In genomic region chr6:166556871-166557322, GRCh38 we compare ENCODE assay signal across 8 cellular contexts. TPM values are rescaled to one million over a fixed set of nuclear protein-coding genes. Genes with fewer than 3 reads are reported as not detected.
DNase-seq lines count a peak whose midpoint lies in the region; ATAC-seq and TF ChIP-seq lines count a peak whose summit lies in the region.

No MANE protein-coding gene starts in this region.

- H3K27ac Mint-ChIP-seq in activated B cell treated with CpG ODN at 0.5 μM for 24 hours = no peak overlapping the region

- intact Hi-C loops in activated B cell treated with CpG ODN at 0.5 μM for 24 hours (cut with micrococcal nuclease) (no loop called here), Right ventricle myocardium superior (cut with DNase I) (no loop called here), sciatic nerve (cut with DNase I) (no loop called here)

- H3K4me1 Mint-ChIP-seq in activated B cell treated with CpG ODN at 0.5 μM for 24 hours = peaks cover 3% of the 10 kb centered on the region

- peak; percentile 52 for DNase-seq in AG09319 (ENCODE audit: extremely low read depth, low read depth)
- DNase-seq in HS-27A (ENCODE audit: low read depth) = peak; percentile 98
- DNase-seq in activated B cell treated with CpG ODN at 0.5 μM for 24 hours = no peak
- DNase-seq in Right ventricle myocardium superior = peak; percentile 90
- peak; percentile 84 for DNase-seq in sciatic nerve (ENCODE audit: low spot score)
- DNase-seq in NCI-H524 treated with DMSO at 0.1 percent for 48 hours (lab: John Stamatoyannopoulos, UW) = no peak

- H3K4me3 Mint-ChIP-seq in activated B cell treated with CpG ODN at 0.5 μM for 24 hours = no peak overlapping the region

- no peak for TF ChIP-seq CTCF in AG09319 (IDR thresholded peaks at IDR 0.05; ENCODE audit: low read depth, low read length)
- TF ChIP-seq CTCF in activated B cell treated with CpG ODN at 0.5 μM for 24 hours (IDR thresholded peaks at IDR 0.05) = no peak

- CTCF ChIA-PET in activated B cell treated with CpG ODN at 0.5 μM for 24 hours (lab: Charles Lee) = no interaction called here

- peaks cover 11% of the 10 kb centered on the region for H3K9me3 Mint-ChIP-seq in activated B cell treated with CpG ODN at 0.5 μM for 24 hours

- peak; percentile 73 for ATAC-seq in activated B cell treated with CpG ODN at 0.5 μM for 24 hours (ENCODE audit: low read depth)
- ATAC-seq in Right ventricle myocardium superior (ENCODE audit: poor library complexity) = peak; percentile 95
- peak; percentile 85 for ATAC-seq in sciatic nerve
- ATAC-seq in GM19452 (IDR thresholded peaks at IDR 0.05; ENCODE audit: unreplicated experiment) = no peak
- no peak for ATAC-seq in GM19395 (IDR thresholded peaks at IDR 0.05; ENCODE audit: unreplicated experiment)

- POLR2A ChIA-PET in activated B cell treated with CpG ODN at 0.5 μM for 24 hours (lab: Charles Lee) = no interaction called here

- peaks cover 3% of the 10 kb centered on the region for H3K36me3 Mint-ChIP-seq in activated B cell treated with CpG ODN at 0.5 μM for 24 hours (ENCODE audit: low read depth)

- H3K27me3 Mint-ChIP-seq in activated B cell treated with CpG ODN at 0.5 μM for 24 hours = peaks cover 8% of the 10 kb centered on the region

RNA-seq across cellular contexts. Expression of gene RAMACL, which starts 29.6 kb away (rescaled TPM):
- total RNA-seq in activated B cell treated with CpG ODN at 0.5 μM for 24 hours (1.8 and 2.3 TPM in 2 replicates), Right ventricle myocardium superior (1.3 TPM), sciatic nerve (4.3 TPM)

Comparison
In these comparisons a context has a peak if more than half of its experiments do, and no peak if none do; other contexts are left out.
1. DNase-seq: peak in AG09319 (single experiment), HS-27A (single experiment), Right ventricle myocardium superior (single experiment) and sciatic nerve (single experiment); none in activated B cell treated with CpG ODN at 0.5 μM for 24 hours (single experiment) and NCI-H524 treated with DMSO at 0.1 percent for 48 hours (single experiment).
2. ATAC-seq: peak in activated B cell treated with CpG ODN at 0.5 μM for 24 hours (single experiment), Right ventricle myocardium superior (single experiment) and sciatic nerve (single experiment); none in GM19452 (single experiment) and GM19395 (single experiment).